ENCODE assay signal across 13 cellular contexts in genomic region chr2:108315408-108316193, GRCh38. TPM values are rescaled to one million over a fixed set of nuclear protein-coding genes. Genes with fewer than 3 reads are reported as not detected.
DNase-seq lines count a peak whose midpoint lies in the region; ATAC-seq and TF ChIP-seq lines count a peak whose summit lies in the region.
"Had no signal": no experiment of that assay in that cellular context is flagged by ENCODE, and none has a peak within 500 bp of the region (broad histone marks: within the 10 kb centered on the region; RNA-seq: fewer than 3 reads in every experiment).

No MANE protein-coding gene starts in this region.

- peak; percentile 42 for DNase-seq in COLO668 (lab: John Stamatoyannopoulos, UW; ENCODE audit: unreplicated experiment)
- peak; percentile 57 for DNase-seq in HT-29 (ENCODE audit: low spot score)
- DNase-seq in colonic mucosa, result peak; percentile 52
- no peak for DNase-seq in mucosa of descending colon
- DNase-seq in HUDEP-2 (lab: John Stamatoyannopoulos, UW; ENCODE audit: unreplicated experiment in 76 of 76), result no peak
- no peak for DNase-seq in GM23248
- DNase-seq in NCI-H2107 treated with DMSO at 0.1 percent for 48 hours (lab: John Stamatoyannopoulos, UW; ENCODE audit: unreplicated experiment), result no peak
- DNase-seq in NCI-H1092 (lab: John Stamatoyannopoulos, UW), result no peak
- DNase-seq: activated CD4-positive, alpha-beta T cell treated with anti-CD3 and anti-CD28 coated beads for 36 hours; activated effector memory CD4-positive, alpha-beta T cell treated with anti-CD3 and anti-CD28 coated beads, Interleukin-2, amount 50 U/mL, for 16 hours; esophagus squamous epithelium; NK-92 treated with Interleukin-12 subunit alpha and Interleukin-12 subunit beta, amount 100 ng/mL, for 24 hours had no signal

- peak overlapping the region; percentile 48 for H3K27ac ChIP-seq in colonic mucosa
- H3K27ac ChIP-seq in GM23248, result no peak overlapping the region
- H3K27ac ChIP-seq: esophagus squamous epithelium had no signal

- TF ChIP-seq CTCF in colonic mucosa (IDR thresholded peaks at IDR 0.05) (no peak), mucosa of descending colon (IDR thresholded peaks at IDR 0.05) (no peak)

- no peak overlapping the region for H3K4me2 ChIP-seq in GM23248 (ENCODE audit: unreplicated experiment)

- no peaks in the 10 kb centered on the region for H3K27me3 ChIP-seq in colonic mucosa
- no peaks in the 10 kb centered on the region for H3K27me3 ChIP-seq in GM23248 (replicated peaks; ENCODE audit: insufficient read depth)
- H3K27me3 ChIP-seq: esophagus squamous epithelium had no signal

- H3K9me2 ChIP-seq in GM23248 (ENCODE audit: insufficient read depth), result no peaks in the 10 kb centered on the region

- no peak overlapping the region for H2AFZ ChIP-seq in GM23248

- no peaks in the 10 kb centered on the region for H3F3A ChIP-seq in GM23248 (ENCODE audit: insufficient read depth)

- no peak overlapping the region for H3K4me3 ChIP-seq in colonic mucosa
- H3K4me3 ChIP-seq in mucosa of descending colon, result no peak overlapping the region
- no peak overlapping the region for H3K4me3 ChIP-seq in GM23248
- H3K4me3 ChIP-seq: esophagus squamous epithelium had no signal

- H3K4me1 ChIP-seq in colonic mucosa, result peaks cover 13% of the 10 kb centered on the region
- H3K4me1 ChIP-seq in mucosa of descending colon (ENCODE audit: low read depth), result peaks cover 18% of the 10 kb centered on the region
- H3K4me1 ChIP-seq in GM23248 (ENCODE audit: insufficient read depth), result peaks cover 7% of the 10 kb centered on the region; the same call in 1 of the 2 replicates
- H3K4me1 ChIP-seq: esophagus squamous epithelium had no signal

- ATAC-seq in mucosa of descending colon, result peak; percentile 63
- ATAC-seq: activated CD4-positive, alpha-beta T cell treated with anti-CD3 and anti-CD28 coated beads for 36 hours had no signal

- H3K9ac ChIP-seq in colonic mucosa (ENCODE audit: low read depth in 2 of 2, low read length in 2 of 2), result no peak overlapping the region
- H3K9ac ChIP-seq in GM23248, result no peak overlapping the region

- in situ Hi-C loops in GM23248 (cut with MboI), result no loop called here

- H3K9me3 ChIP-seq in colonic mucosa, result no peaks in the 10 kb centered on the region
- H3K9me3 ChIP-seq in mucosa of descending colon, result no peaks in the 10 kb centered on the region
- no peaks in the 10 kb centered on the region for H3K9me3 ChIP-seq in GM23248 (ENCODE audit: low read depth)
- H3K9me3 ChIP-seq: esophagus squamous epithelium had no signal

- no peaks in the 10 kb centered on the region for H3K79me2 ChIP-seq in GM23248 (ENCODE audit: insufficient read depth)

- H3K36me3 ChIP-seq in colonic mucosa, result no peaks in the 10 kb centered on the region
- no peaks in the 10 kb centered on the region for H3K36me3 ChIP-seq in mucosa of descending colon (ENCODE audit: low read depth)
- no peaks in the 10 kb centered on the region for H3K36me3 ChIP-seq in GM23248 (ENCODE audit: low read depth)
- H3K36me3 ChIP-seq: esophagus squamous epithelium had no signal

- no peaks in the 10 kb centered on the region for H4K20me1 ChIP-seq in GM23248 (ENCODE audit: insufficient read depth)

- WGBS in GM23248 (ENCODE audit: low coverage in 1 of 2, low lambda C conversion rate in 2 of 2, missing lambda C conversion rate in 2 of 2), 2 experiments, result 59 to 64% methylated on average over 4 of the region's 4 CpGs

- intact Hi-C loops in colonic mucosa (cut with DNase I) (no loop called here), mucosa of descending colon (cut with DNase I, micrococcal nuclease) (no loop called here)

RNA-seq across cellular contexts. Expression of gene SULT1C2, which starts 26.9 kb away (rescaled TPM):
- not detected in 2 replicates for total RNA-seq in HT-29 (2014; rRNA removed; shearing (Covaris generic))
- total RNA-seq in colonic mucosa (1 to 10 TPM; 5.3 to 6.1 TPM), mucosa of descending colon (10 to 100 TPM in 1 of 3 donors, under 1 TPM in 1, not detected in 1; 0.52 to 10.5 TPM)
- not detected in 2 replicates for total RNA-seq in GM23248 (2014; rRNA removed; shearing (Covaris generic))
- not detected in 2 replicates for polyA plus RNA-seq in GM23248 (2016; fragmentation: Nextera tagmentation; extraction: Ambion mirVana)
- total RNA-seq: activated CD4-positive, alpha-beta T cell treated with anti-CD3 and anti-CD28 coated beads for 36 hours had no signal
- polyA plus RNA-seq: neural cell had no signal

Comparison
In these comparisons a context has a peak if more than half of its experiments do, and no peak if none do; other contexts are left out.
1. DNase-seq: peak in COLO668 (single experiment), HT-29 (single experiment) and colonic mucosa (single experiment); none in mucosa of descending colon (0 of 3), HUDEP-2 (0 of 76), GM23248 (single experiment), NCI-H2107 treated with DMSO at 0.1 percent for 48 hours (single experiment) and NCI-H1092 (single experiment).